1 cellular context compared by ENCODE assay signal in the genomic region with DNA sequence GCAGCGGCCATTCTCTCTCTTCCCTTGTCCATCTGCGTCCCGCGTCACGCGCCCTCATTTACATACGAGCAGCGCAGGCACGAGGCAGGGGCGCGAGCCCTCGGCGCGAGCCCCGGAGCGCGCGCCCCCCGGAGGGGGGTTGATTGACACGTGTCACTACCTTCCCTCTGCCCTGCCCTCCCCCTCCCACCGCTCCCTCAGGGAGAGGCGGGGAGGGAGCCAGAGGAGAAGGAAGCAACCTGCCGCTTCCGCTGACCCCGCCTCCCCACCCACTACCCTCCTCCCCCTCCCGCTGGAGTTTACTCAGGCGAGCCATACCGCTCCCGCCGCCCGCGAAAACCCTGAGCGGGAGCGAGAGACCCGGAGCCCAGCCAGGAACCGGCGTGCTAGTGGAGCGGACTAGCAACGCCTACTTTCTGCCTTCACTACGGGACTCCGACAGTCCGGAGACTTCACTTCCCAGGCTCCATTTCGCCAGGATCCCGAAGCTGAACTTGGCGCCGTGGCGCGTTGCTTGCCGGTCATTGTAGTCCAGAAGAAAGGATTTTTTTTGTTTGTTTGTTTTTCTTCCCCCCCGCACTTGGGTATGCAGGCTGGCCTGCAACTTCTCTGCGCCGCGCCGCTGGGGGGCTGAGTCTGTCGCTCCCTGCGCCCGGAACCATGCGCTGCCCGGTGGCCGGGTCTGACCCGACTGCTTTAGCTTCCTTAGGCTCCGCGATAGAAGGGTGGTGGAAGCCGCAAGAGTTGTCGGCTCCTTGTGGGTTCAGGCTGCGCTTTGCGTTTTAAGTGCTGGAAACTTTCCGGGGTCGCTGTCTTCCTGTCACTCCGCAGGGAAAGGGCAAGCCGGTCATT.
A peak's percentile ranks its signal among the peaks of the same experiment; 100 is the strongest.
TF ChIP-seq lines count a peak whose summit lies in the region.

A gene (minus strand): TSS at position 36 of the 852 bp plus-strand sequence. CDS start 4 bp downstream, at position 32.

TF ChIP-seq in HepG2, 621 proteins besides CTCF, POLR2A, EP300 and RAD21 (continued from another document and continues in another):
- TF ChIP-seq, protein P1, sequence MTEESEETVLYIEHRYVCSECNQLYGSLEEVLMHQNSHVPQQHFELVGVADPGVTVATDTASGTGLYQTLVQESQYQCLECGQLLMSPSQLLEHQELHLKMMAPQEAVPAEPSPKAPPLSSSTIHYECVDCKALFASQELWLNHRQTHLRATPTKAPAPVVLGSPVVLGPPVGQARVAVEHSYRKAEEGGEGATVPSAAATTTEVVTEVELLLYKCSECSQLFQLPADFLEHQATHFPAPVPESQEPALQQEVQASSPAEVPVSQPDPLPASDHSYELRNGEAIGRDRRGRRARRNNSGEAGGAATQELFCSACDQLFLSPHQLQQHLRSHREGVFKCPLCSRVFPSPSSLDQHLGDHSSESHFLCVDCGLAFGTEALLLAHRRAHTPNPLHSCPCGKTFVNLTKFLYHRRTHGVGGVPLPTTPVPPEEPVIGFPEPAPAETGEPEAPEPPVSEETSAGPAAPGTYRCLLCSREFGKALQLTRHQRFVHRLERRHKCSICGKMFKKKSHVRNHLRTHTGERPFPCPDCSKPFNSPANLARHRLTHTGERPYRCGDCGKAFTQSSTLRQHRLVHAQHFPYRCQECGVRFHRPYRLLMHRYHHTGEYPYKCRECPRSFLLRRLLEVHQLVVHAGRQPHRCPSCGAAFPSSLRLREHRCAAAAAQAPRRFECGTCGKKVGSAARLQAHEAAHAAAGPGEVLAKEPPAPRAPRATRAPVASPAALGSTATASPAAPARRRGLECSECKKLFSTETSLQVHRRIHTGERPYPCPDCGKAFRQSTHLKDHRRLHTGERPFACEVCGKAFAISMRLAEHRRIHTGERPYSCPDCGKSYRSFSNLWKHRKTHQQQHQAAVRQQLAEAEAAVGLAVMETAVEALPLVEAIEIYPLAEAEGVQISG (CRISPR knock-in tag; IDR thresholded peaks at IDR 0.05), result peak; percentile 37; the same call in 1 of the 2 replicates
- TF ChIP-seq SIN3B (IDR thresholded peaks at IDR 0.05; ENCODE audit: low read length), result 0 out of 2 replicates have a peak, but pooled peaks have one; percentile 32
- no peak for TF ChIP-seq ZFP41 (CRISPR knock-in tag; IDR thresholded peaks at IDR 0.05; ENCODE audit: borderline replicate concordance)
- no peak for TF ChIP-seq ZNF615 (CRISPR knock-in tag; IDR thresholded peaks at IDR 0.05; ENCODE audit: borderline replicate concordance)
- no peak for TF ChIP-seq MTF1 (CRISPR knock-in tag; IDR thresholded peaks at IDR 0.05)
- TF ChIP-seq, protein P2, sequence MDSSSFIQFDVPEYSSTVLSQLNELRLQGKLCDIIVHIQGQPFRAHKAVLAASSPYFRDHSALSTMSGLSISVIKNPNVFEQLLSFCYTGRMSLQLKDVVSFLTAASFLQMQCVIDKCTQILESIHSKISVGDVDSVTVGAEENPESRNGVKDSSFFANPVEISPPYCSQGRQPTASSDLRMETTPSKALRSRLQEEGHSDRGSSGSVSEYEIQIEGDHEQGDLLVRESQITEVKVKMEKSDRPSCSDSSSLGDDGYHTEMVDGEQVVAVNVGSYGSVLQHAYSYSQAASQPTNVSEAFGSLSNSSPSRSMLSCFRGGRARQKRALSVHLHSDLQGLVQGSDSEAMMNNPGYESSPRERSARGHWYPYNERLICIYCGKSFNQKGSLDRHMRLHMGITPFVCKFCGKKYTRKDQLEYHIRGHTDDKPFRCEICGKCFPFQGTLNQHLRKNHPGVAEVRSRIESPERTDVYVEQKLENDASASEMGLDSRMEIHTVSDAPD (CRISPR knock-in tag; IDR thresholded peaks at IDR 0.05), result 0 out of 2 replicates have a peak, but pooled peaks have one; percentile 51
- 0 out of 2 replicates have a peak, but pooled peaks have one; percentile 48 for TF ChIP-seq ZNF792 (CRISPR knock-in tag; IDR thresholded peaks at IDR 0.05)
- no peak for TF ChIP-seq SP2 (CRISPR knock-in tag; IDR thresholded peaks at IDR 0.05)
- TF ChIP-seq ZNF672 (CRISPR knock-in tag; IDR thresholded peaks at IDR 0.05), result no peak
- TF ChIP-seq STAG1 (CRISPR knock-in tag; IDR thresholded peaks at IDR 0.05), result no peak
- TF ChIP-seq HOXA7 (CRISPR knock-in tag; IDR thresholded peaks at IDR 0.05), result no peak
- TF ChIP-seq HOXA5 (CRISPR knock-in tag; IDR thresholded peaks at IDR 0.05), result no peak
- TF ChIP-seq KAT7 (CRISPR knock-in tag; IDR thresholded peaks at IDR 0.05; ENCODE audit: borderline replicate concordance), result peak; percentile 11; the same call in 1 of the 2 replicates
- no peak for TF ChIP-seq TBX3 (IDR thresholded peaks at IDR 0.05; ENCODE audit: borderline replicate concordance)
- TF ChIP-seq, protein P3, sequence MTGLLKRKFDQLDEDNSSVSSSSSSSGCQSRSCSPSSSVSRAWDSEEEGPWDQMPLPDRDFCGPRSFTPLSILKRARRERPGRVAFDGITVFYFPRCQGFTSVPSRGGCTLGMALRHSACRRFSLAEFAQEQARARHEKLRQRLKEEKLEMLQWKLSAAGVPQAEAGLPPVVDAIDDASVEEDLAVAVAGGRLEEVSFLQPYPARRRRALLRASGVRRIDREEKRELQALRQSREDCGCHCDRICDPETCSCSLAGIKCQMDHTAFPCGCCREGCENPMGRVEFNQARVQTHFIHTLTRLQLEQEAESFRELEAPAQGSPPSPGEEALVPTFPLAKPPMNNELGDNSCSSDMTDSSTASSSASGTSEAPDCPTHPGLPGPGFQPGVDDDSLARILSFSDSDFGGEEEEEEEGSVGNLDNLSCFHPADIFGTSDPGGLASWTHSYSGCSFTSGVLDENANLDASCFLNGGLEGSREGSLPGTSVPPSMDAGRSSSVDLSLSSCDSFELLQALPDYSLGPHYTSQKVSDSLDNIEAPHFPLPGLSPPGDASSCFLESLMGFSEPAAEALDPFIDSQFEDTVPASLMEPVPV (CRISPR knock-in tag; IDR thresholded peaks at IDR 0.05), result peak; percentile 90
- no peak for TF ChIP-seq ZNF7 (CRISPR knock-in tag; IDR thresholded peaks at IDR 0.05)
- no peak for TF ChIP-seq ZNF329 (CRISPR knock-in tag; IDR thresholded peaks at IDR 0.05; ENCODE audit: low read depth)
- TF ChIP-seq ZNF138 (CRISPR knock-in tag; IDR thresholded peaks at IDR 0.05; ENCODE audit: low read depth), result no peak
- no peak for TF ChIP-seq FOXA1 (IDR thresholded peaks at IDR 0.05)
- TF ChIP-seq FOXA1 (CRISPR knock-in tag; IDR thresholded peaks at IDR 0.05), result peak; percentile 68
- no peak for TF ChIP-seq CBX1 (IDR thresholded peaks at IDR 0.05; ENCODE audit: low read depth)
- TF ChIP-seq HCFC1 (IDR thresholded peaks at IDR 0.05; ENCODE audit: low read depth, low read length), result peak; percentile 95
- peak; percentile 36; the same call in 1 of the 2 replicates for TF ChIP-seq SP4 (CRISPR knock-in tag; IDR thresholded peaks at IDR 0.05)
- TF ChIP-seq TAF1 (CRISPR knock-in tag; IDR thresholded peaks at IDR 0.05), result no peak; the same call in 1 of the 2 replicates
- TF ChIP-seq, protein P4, sequence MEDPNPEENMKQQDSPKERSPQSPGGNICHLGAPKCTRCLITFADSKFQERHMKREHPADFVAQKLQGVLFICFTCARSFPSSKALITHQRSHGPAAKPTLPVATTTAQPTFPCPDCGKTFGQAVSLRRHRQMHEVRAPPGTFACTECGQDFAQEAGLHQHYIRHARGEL (CRISPR knock-in tag; IDR thresholded peaks at IDR 0.05), result no peak
- TF ChIP-seq CBX5 (CRISPR knock-in tag; IDR thresholded peaks at IDR 0.05; ENCODE audit: borderline replicate concordance), result peak; percentile 57; the same call in 1 of the 2 replicates
- no peak for TF ChIP-seq ZNF674 (CRISPR knock-in tag; IDR thresholded peaks at IDR 0.05; ENCODE audit: low read depth)
- TF ChIP-seq GABPA (IDR thresholded peaks at IDR 0.05; ENCODE audit: low read depth, low read length), result peak; percentile 40
- peak; percentile 83 for TF ChIP-seq GABPA (CRISPR knock-in tag; IDR thresholded peaks at IDR 0.05; ENCODE audit: low read depth)
- TF ChIP-seq ZNF761 (CRISPR knock-in tag; conservative IDR thresholded peaks at IDR 0.05), result peak; percentile 56; the same call in 1 of the 2 replicates
- TF ChIP-seq KMT2B (CRISPR knock-in tag; IDR thresholded peaks at IDR 0.05), result peak; percentile 9; the same call in 1 of the 2 replicates
- TF ChIP-seq, protein P5, sequence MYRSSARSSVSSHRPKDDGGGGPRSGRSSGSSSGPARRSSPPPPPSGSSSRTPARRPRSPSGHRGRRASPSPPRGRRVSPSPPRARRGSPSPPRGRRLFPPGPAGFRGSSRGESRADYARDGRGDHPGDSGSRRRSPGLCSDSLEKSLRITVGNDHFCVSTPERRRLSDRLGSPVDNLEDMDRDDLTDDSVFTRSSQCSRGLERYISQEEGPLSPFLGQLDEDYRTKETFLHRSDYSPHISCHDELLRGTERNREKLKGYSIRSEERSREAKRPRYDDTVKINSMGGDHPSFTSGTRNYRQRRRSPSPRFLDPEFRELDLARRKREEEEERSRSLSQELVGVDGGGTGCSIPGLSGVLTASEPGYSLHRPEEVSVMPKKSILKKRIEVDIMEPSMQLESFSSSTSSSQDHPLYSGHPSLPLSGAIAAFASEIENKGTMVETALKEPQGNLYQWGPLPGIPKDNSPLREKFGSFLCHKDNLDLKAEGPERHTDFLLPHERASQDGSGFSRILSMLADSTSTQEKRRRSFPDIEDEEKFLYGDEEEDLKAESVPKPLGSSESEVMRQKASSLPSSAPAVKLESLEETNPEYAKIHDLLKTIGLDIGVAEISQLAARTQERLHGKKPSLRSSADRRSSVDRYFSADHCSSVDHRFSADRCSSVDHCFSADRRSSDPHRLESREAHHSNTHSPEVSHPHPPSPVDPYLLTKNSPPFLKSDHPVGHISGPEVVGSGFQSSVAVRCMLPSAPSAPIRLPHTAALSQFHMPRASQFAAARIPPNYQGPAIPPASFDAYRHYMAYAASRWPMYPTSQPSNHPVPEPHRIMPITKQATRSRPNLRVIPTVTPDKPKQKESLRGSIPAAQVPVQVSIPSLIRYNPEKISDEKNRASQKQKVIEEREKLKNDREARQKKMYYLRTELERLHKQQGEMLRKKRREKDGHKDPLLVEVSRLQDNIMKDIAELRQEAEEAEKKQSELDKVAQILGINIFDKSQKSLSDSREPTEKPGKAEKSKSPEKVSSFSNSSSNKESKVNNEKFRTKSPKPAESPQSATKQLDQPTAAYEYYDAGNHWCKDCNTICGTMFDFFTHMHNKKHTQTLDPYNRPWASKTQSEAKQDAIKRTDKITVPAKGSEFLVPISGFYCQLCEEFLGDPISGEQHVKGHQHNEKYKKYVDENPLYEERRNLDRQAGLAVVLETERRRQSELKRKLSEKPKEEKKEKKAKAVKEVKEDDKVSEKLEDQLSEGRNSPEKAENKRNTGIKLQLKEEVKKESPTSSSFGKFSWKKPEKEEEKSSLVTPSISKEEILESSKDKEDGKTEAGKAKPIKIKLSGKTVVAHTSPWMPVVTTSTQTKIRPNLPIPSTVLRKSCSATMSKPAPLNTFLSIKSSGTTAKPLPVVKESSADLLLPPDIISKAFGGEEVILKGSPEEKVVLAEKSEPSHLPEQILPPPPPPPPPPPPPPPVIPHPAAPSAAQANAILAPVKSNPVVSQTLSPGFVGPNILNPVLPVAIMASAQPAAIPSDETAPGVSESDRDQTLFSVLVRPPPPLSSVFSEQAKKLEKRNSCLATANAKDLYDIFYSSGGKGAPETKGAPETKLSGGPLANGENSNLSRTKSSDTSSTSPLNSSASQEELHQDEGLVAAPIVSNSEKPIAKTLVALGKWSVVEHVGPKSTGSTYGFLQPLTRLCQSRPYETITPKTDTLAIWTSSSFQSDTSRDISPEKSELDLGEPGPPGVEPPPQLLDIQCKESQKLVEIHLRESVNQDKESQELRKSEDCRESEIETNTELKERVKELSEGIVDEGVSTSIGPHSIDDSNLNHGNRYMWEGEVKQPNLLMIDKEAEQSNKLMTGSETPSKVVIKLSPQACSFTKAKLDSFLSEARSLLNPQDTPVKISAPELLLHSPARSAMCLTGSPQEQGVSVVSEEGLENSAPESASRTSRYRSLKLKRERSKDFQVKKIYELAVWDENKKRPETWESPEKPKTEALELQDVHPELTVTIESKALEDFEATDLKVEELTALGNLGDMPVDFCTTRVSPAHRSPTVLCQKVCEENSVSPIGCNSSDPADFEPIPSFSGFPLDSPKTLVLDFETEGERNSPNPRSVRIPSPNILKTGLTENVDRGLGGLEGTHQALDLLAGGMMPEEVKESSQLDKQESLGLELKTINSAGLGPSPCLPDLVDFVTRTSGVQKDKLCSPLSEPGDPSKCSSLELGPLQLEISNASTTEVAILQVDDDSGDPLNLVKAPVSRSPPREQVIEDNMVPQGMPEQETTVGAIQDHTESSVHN (CRISPR knock-in tag; IDR thresholded peaks at IDR 0.05), result no peak
- no peak; the same call in 1 of the 2 replicates for TF ChIP-seq SSRP1 (CRISPR knock-in tag; IDR thresholded peaks at IDR 0.05)
- no peak for TF ChIP-seq KDM1A (CRISPR knock-in tag; IDR thresholded peaks at IDR 0.05)
- TF ChIP-seq ZNF619 (CRISPR knock-in tag; IDR thresholded peaks at IDR 0.05), result peak; percentile 50; the same call in 1 of the 2 replicates
- TF ChIP-seq GLI4 (CRISPR knock-in tag; IDR thresholded peaks at IDR 0.05; ENCODE audit: borderline replicate concordance), result no peak
- TF ChIP-seq, protein P6, sequence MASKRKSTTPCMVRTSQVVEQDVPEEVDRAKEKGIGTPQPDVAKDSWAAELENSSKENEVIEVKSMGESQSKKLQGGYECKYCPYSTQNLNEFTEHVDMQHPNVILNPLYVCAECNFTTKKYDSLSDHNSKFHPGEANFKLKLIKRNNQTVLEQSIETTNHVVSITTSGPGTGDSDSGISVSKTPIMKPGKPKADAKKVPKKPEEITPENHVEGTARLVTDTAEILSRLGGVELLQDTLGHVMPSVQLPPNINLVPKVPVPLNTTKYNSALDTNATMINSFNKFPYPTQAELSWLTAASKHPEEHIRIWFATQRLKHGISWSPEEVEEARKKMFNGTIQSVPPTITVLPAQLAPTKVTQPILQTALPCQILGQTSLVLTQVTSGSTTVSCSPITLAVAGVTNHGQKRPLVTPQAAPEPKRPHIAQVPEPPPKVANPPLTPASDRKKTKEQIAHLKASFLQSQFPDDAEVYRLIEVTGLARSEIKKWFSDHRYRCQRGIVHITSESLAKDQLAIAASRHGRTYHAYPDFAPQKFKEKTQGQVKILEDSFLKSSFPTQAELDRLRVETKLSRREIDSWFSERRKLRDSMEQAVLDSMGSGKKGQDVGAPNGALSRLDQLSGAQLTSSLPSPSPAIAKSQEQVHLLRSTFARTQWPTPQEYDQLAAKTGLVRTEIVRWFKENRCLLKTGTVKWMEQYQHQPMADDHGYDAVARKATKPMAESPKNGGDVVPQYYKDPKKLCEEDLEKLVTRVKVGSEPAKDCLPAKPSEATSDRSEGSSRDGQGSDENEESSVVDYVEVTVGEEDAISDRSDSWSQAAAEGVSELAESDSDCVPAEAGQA (IDR thresholded peaks at IDR 0.05; ENCODE audit: low read depth), result no peak
- TF ChIP-seq, protein P6 (CRISPR knock-in tag; IDR thresholded peaks at IDR 0.05; ENCODE audit: borderline replicate concordance), result no peak
- no peak for TF ChIP-seq MZF1 (CRISPR knock-in tag; IDR thresholded peaks at IDR 0.05; ENCODE audit: borderline replicate concordance)
